8 cellular contexts compared by ENCODE assay signal in genomic region chr20:36919715-36920333, GRCh38. TPM values are rescaled to one million over a fixed set of nuclear protein-coding genes. Genes with fewer than 3 reads are reported as not detected.
A peak's percentile ranks its signal among the peaks of the same experiment; 100 is the strongest.
DNase-seq lines count a peak whose midpoint lies in the region; ATAC-seq, FAIRE-seq and TF ChIP-seq lines count a peak whose summit lies in the region.

No MANE protein-coding gene starts in this region.

- H3K4me1 Mint-ChIP-seq in activated naive CD8-positive, alpha-beta T cell (ENCODE audit: low read depth): peaks cover 18% of the 10 kb centered on the region

- no peaks in the 10 kb centered on the region for H3K9me3 Mint-ChIP-seq in activated naive CD8-positive, alpha-beta T cell (ENCODE audit: low read depth)

- ATAC-seq in Right ventricle myocardium superior (ENCODE audit: poor library complexity): peak; percentile 64
- no peak for ATAC-seq in GM18502 (IDR thresholded peaks at IDR 0.05; ENCODE audit: poor library complexity, unreplicated experiment)

- no peak overlapping the region for H3K4me3 Mint-ChIP-seq in activated naive CD8-positive, alpha-beta T cell

- H3K36me3 Mint-ChIP-seq in activated naive CD8-positive, alpha-beta T cell: peaks cover 2% of the 10 kb centered on the region

- H3K27ac Mint-ChIP-seq in activated naive CD8-positive, alpha-beta T cell: peak overlapping the region; percentile 75

- intact Hi-C loops in Right ventricle myocardium superior (cut with DNase I): no loop called here

- H3K27me3 ChIP-seq in H7 (ENCODE audit: control insufficient read depth, insufficient read depth, low read length): no peaks in the 10 kb centered on the region

- TF ChIP-seq CTCF in D721Med (IDR thresholded peaks at IDR 0.05; ENCODE audit: insufficient read depth, missing control alignments) (peak; percentile 92), retinal pigment epithelial cell (conservative IDR thresholded peaks at IDR 0.05; ENCODE audit: low read depth, low read length) (peak; percentile 93)

- DNase-seq in D721Med (ENCODE audit: insufficient read length, low spot score) (peak; percentile 35), H7 (peak; percentile 60), NCI-H748 (lab: John Stamatoyannopoulos, UW; ENCODE audit: unreplicated experiment) (peak; percentile 38), Right ventricle myocardium superior (no peak), retinal pigment epithelial cell (ENCODE audit: low read depth) (peak; percentile 10), NK-92 (lab: John Stamatoyannopoulos, UW; ENCODE audit: unreplicated experiment) (no peak)

- H3K4me3 ChIP-seq in H7 (ENCODE audit: insufficient read depth, low read depth, low read length) (no peak overlapping the region), retinal pigment epithelial cell (ENCODE audit: low read length) (no peak overlapping the region)

- H3K27me3 Mint-ChIP-seq in activated naive CD8-positive, alpha-beta T cell: no peaks in the 10 kb centered on the region

- FAIRE-seq in D721Med (lab: Jason Lieb, UNC): no peak

- H3K36me3 ChIP-seq in H7 (replicated peaks; ENCODE audit: control insufficient read depth, insufficient read depth, low read length): peaks cover 8% of the 10 kb centered on the region

RNA-seq across cellular contexts. Expression of gene SAMHD1, which starts 31.7 kb away (rescaled TPM):
- 10.2 and 12.3 TPM in 2 replicates for total RNA-seq in H7 (2014; rRNA removed; shearing (Covaris generic))
- 44.1 TPM for total RNA-seq in Right ventricle myocardium superior

RNA-seq across cellular contexts. Expression of gene TLDC2, which starts 43.9 kb away (rescaled TPM):
- 0.31 and 0.44 TPM in 2 replicates for total RNA-seq in H7 (2014; rRNA removed; shearing (Covaris generic))
- total RNA-seq in Right ventricle myocardium superior: not detected

Comparison
In these comparisons a context has a peak if more than half of its experiments do, and no peak if none do; other contexts are left out.
1. DNase-seq: peak in D721Med (single experiment), H7 (single experiment), NCI-H748 (single experiment) and retinal pigment epithelial cell (single experiment); none in Right ventricle myocardium superior (single experiment) and NK-92 (single experiment).